In genomic region chrX:52995135-52995973, GRCh38 we compare ENCODE assay signal across 8 cellular contexts. TPM values are rescaled to one million over a fixed set of nuclear protein-coding genes. Genes with fewer than 3 reads are reported as not detected.
A peak's percentile ranks its signal among the peaks of the same experiment; 100 is the strongest.
DNase-seq lines count a peak whose midpoint lies in the region; ATAC-seq lines count a peak whose summit lies in the region.

No MANE protein-coding gene starts in this region.

- H3K27me3 Mint-ChIP-seq in activated CD4-positive, alpha-beta T cell treated with anti-CD3 and anti-CD28 coated beads, Interleukin-2, amount 10 ng/mL, durations not matched to agents 7 days and 5 days: no peaks in the 10 kb centered on the region

- no peaks in the 10 kb centered on the region for H3K36me3 Mint-ChIP-seq in activated CD4-positive, alpha-beta T cell treated with anti-CD3 and anti-CD28 coated beads, Interleukin-2, amount 10 ng/mL, durations not matched to agents 7 days and 5 days (ENCODE audit: low read depth)

- no peaks in the 10 kb centered on the region for H3K36me3 ChIP-seq in BLaER1 treated with 17β-estradiol and CSF1 and Interleukin-3, amounts not matched to agents 10 nM and 100 nM

- peaks cover 25% of the 10 kb centered on the region for H3K4me1 Mint-ChIP-seq in activated CD4-positive, alpha-beta T cell treated with anti-CD3 and anti-CD28 coated beads, Interleukin-2, amount 10 ng/mL, durations not matched to agents 7 days and 5 days

- peak; percentile 93 for ATAC-seq in GM19324 (IDR thresholded peaks at IDR 0.05; ENCODE audit: low FRiP score, unreplicated experiment)
- ATAC-seq in HG03469 (IDR thresholded peaks at IDR 0.05; ENCODE audit: unreplicated experiment): peak; percentile 92
- ATAC-seq in left lobe of liver: peak; percentile 98

- peaks cover 75 to 98% (median 94%) of the 10 kb centered on the region in 11 experiments for H3K27me3 ChIP-seq in BLaER1 treated with 17β-estradiol and CSF1 and Interleukin-3, amounts not matched to agents 10 nM and 100 nM

- peak overlapping the region; percentile 79 to 94 (median 90) for H3K9ac ChIP-seq in BLaER1 treated with 17β-estradiol and CSF1 and Interleukin-3, amounts not matched to agents 10 nM and 100 nM

- H3K4me3 ChIP-seq in BLaER1 treated with 17β-estradiol and CSF1 and Interleukin-3, amounts not matched to agents 10 nM and 100 nM: peak overlapping the region; percentile 57 to 72 (median 64)

- no peaks in the 10 kb centered on the region for H3K9me3 Mint-ChIP-seq in activated CD4-positive, alpha-beta T cell treated with anti-CD3 and anti-CD28 coated beads, Interleukin-2, amount 10 ng/mL, durations not matched to agents 7 days and 5 days

- POLR2A ChIA-PET in activated CD4-positive, alpha-beta T cell treated with anti-CD3 and anti-CD28 coated beads, Interleukin-2, amount 10 ng/mL, durations not matched to agents 7 days and 5 days (lab: Charles Lee): no interaction called here

- peaks cover 13 to 21% (median 18%) of the 10 kb centered on the region in 10 experiments; a peak in 19 of 20 replicates for H3K4me1 ChIP-seq in BLaER1 treated with 17β-estradiol and CSF1 and Interleukin-3, amounts not matched to agents 10 nM and 100 nM

- H3K4me2 ChIP-seq in BLaER1 treated with 17β-estradiol and CSF1 and Interleukin-3, amounts not matched to agents 10 nM and 100 nM: peak overlapping the region; percentile 65 to 87 (median 78)

- H3K4me3 Mint-ChIP-seq in activated CD4-positive, alpha-beta T cell treated with anti-CD3 and anti-CD28 coated beads, Interleukin-2, amount 10 ng/mL, durations not matched to agents 7 days and 5 days: peak overlapping the region; percentile 82

- peak; percentile 94 to 98 for DNase-seq in NCI-H526 (lab: John Stamatoyannopoulos, UW)
- peak; percentile 93 for DNase-seq in activated CD4-positive, alpha-beta T cell treated with anti-CD3 and anti-CD28 coated beads, Interleukin-2, amount 10 ng/mL, durations not matched to agents 7 days and 5 days
- DNase-seq in dedifferentiated amniotic fluid mesenchymal stem cell (ENCODE audit: extremely low spot score): peak; percentile 94
- peak; percentile 92 for DNase-seq in left lobe of liver (ENCODE audit: low spot score)
- DNase-seq in stimulated activated CD4-positive, alpha-beta T cell treated with anti-CD3 and anti-CD28 coated beads, Interleukin-2, amount 100 ng/mL, for 4 hours (ENCODE audit: low read depth): peak; percentile 87

- H3K9me3 ChIP-seq in BLaER1 treated with 17β-estradiol and CSF1 and Interleukin-3, amounts not matched to agents 10 nM and 100 nM (replicated peaks in 1 of 11): no peaks in the 10 kb centered on the region

- H4K20me1 ChIP-seq in BLaER1 treated with 17β-estradiol and CSF1 and Interleukin-3, amounts not matched to agents 10 nM and 100 nM: peaks cover 0 to 18% (median 0%) of the 10 kb centered on the region in 11 experiments; a peak in 5 of 22 replicates

- peak overlapping the region; percentile 81 to 95 (median 93) for H3K27ac ChIP-seq in BLaER1 treated with 17β-estradiol and CSF1 and Interleukin-3, amounts not matched to agents 10 nM and 100 nM

- peak overlapping the region; percentile 98 for H3K27ac Mint-ChIP-seq in activated CD4-positive, alpha-beta T cell treated with anti-CD3 and anti-CD28 coated beads, Interleukin-2, amount 10 ng/mL, durations not matched to agents 7 days and 5 days

- CTCF ChIA-PET in activated CD4-positive, alpha-beta T cell treated with anti-CD3 and anti-CD28 coated beads, Interleukin-2, amount 10 ng/mL, durations not matched to agents 7 days and 5 days (lab: Charles Lee): interaction anchor here (0.9 to 1.0 kb wide), 2 partner anchors 8 to 14 kb away, joined by 3 to 4 read pairs; no protein-coding TSS in a partner anchor

RNA-seq across cellular contexts. Expression of gene FAM156A, which starts 37.0 kb away (rescaled TPM):
- total RNA-seq in activated CD4-positive, alpha-beta T cell treated with anti-CD3 and anti-CD28 coated beads, Interleukin-2, amount 10 ng/mL, durations not matched to agents 7 days and 5 days: 10 to 100 TPM; 23.5 to 25.7 TPM
- 8.7 TPM for total RNA-seq in left lobe of liver

RNA-seq across cellular contexts. Expression of gene GPR173, which starts 53.2 kb away (rescaled TPM):
- not detected for total RNA-seq in activated CD4-positive, alpha-beta T cell treated with anti-CD3 and anti-CD28 coated beads, Interleukin-2, amount 10 ng/mL, durations not matched to agents 7 days and 5 days
- total RNA-seq in left lobe of liver: 0.23 TPM

Comparison
In these comparisons a context has a peak if more than half of its experiments do, and no peak if none do; other contexts are left out.
1. Peak in every context shown above with its lines: DNase-seq, ATAC-seq, H3K4me3 ChIP-seq and H3K27ac ChIP-seq.